Comparison of ENCODE assay signal across 17 cellular contexts in genomic region chr11:8038393-8038792, GRCh38. TPM values are rescaled to one million over a fixed set of nuclear protein-coding genes. Genes with fewer than 3 reads are reported as not detected.
DNase-seq lines count a peak whose midpoint lies in the region; ATAC-seq and TF ChIP-seq lines count a peak whose summit lies in the region.
"Had no signal": no experiment of that assay in that cellular context is flagged by ENCODE, and none has a peak within 500 bp of the region (broad histone marks: within the 10 kb centered on the region; RNA-seq: fewer than 3 reads in every experiment).

No MANE protein-coding gene starts in this region.

- no peaks in the 10 kb centered on the region for H3K27me3 ChIP-seq in neural cell (ENCODE audit: insufficient read depth, low read depth, low read length)
- H3K27me3 ChIP-seq: pancreas had no signal

- H3K9me2 ChIP-seq in neural cell (ENCODE audit: insufficient read depth, low read length): no peaks in the 10 kb centered on the region

- H3K4me1 Mint-ChIP-seq in CD14-positive monocyte: peaks cover 2% of the 10 kb centered on the region
- no peaks in the 10 kb centered on the region for H3K4me1 Mint-ChIP-seq in T-helper 2 cell treated with Interferon-gamma antibody and Interleukin-4, amounts not matched to agents 5 μg/mL and 100 μg/mL, for 36 hours (ENCODE audit: low read depth)

- peak; percentile 25 for DNase-seq in CD14-positive monocyte (ENCODE audit: low spot score)
- peak; percentile 16 for DNase-seq in NCI-H1092 treated with DMSO at 0.1 percent for 48 hours (lab: John Stamatoyannopoulos, UW)
- peak; percentile 31 for DNase-seq in cerebellum (ENCODE audit: low spot score)
- no peak for DNase-seq in NCI-H1694 treated with DMSO at 0.1 percent for 48 hours (lab: John Stamatoyannopoulos, UW)
- no peak for DNase-seq in T-helper 2 cell treated with Interferon-gamma antibody and Interleukin-4, amounts not matched to agents 5 μg/mL and 100 μg/mL, for 36 hours (ENCODE audit: low spot score)
- DNase-seq: activated effector memory CD4-positive, alpha-beta T cell treated with Interleukin-2 at 50 U/mL for 16 hours; central memory CD4-positive, alpha-beta T cell; left cardiac atrium; pancreas; Right ventricle myocardium superior; stimulated activated CD4-positive, alpha-beta T cell treated with anti-CD3 and anti-CD28 coated beads, Interleukin-4, amount 100 ng/mL, for 24 hours; stimulated activated CD8-positive, alpha-beta memory T cell treated with anti-CD3 and anti-CD28 coated beads, Interleukin-4, amount 100 ng/mL, for 48 hours had no signal

- H3K9me3 ChIP-seq in neural cell (ENCODE audit: low read length): no peaks in the 10 kb centered on the region
- H3K9me3 ChIP-seq: pancreas, thoracic aorta had no signal

- no peak overlapping the region for H3K27ac Mint-ChIP-seq in CD14-positive monocyte
- no peak overlapping the region for H3K27ac Mint-ChIP-seq in T-helper 2 cell treated with Interferon-gamma antibody and Interleukin-4, amounts not matched to agents 5 μg/mL and 100 μg/mL, for 36 hours

- peaks cover 16% of the 10 kb centered on the region for H3K79me2 ChIP-seq in neural cell (replicated peaks; ENCODE audit: insufficient read depth, low read length)

- H3K4me3 ChIP-seq in neural cell (ENCODE audit: low read length): peak overlapping the region; percentile 60
- H3K4me3 ChIP-seq: pancreas, thoracic aorta had no signal

- peak; percentile 84 for TF ChIP-seq EP300 in neural cell (conservative IDR thresholded peaks at IDR 0.05; ENCODE audit: poor library complexity, severe bottlenecking)

- H3F3A ChIP-seq in neural cell (ENCODE audit: insufficient read depth, low read length, poor library complexity, severe bottlenecking): no peaks in the 10 kb centered on the region

- intact Hi-C loops in CD14-positive monocyte (cut with micrococcal nuclease): no loop called here

- no peaks in the 10 kb centered on the region for H4K20me1 ChIP-seq in neural cell (ENCODE audit: insufficient read depth)

- peak overlapping the region; percentile 69 for H3K9ac ChIP-seq in neural cell (ENCODE audit: low read length)

- TF ChIP-seq CTCF in CD14-positive monocyte (IDR thresholded peaks at IDR 0.05) (no peak), neural cell (IDR thresholded peaks at IDR 0.05; ENCODE audit: poor library complexity, severe bottlenecking) (peak; percentile 64)

- TF ChIP-seq RAD21 in neural cell (conservative IDR thresholded peaks at IDR 0.05): peak; percentile 71

- H3K27me3 Mint-ChIP-seq in CD14-positive monocyte (ENCODE audit: low read depth in 3 of 3): peaks cover 3 to 14% (median 7%) of the 10 kb centered on the region in 3 donors
- peaks cover 5% of the 10 kb centered on the region for H3K27me3 Mint-ChIP-seq in T-helper 2 cell treated with Interferon-gamma antibody and Interleukin-4, amounts not matched to agents 5 μg/mL and 100 μg/mL, for 36 hours (ENCODE audit: low read depth)

- H3K4me3 Mint-ChIP-seq in CD14-positive monocyte: no peak overlapping the region
- H3K4me3 Mint-ChIP-seq in T-helper 2 cell treated with Interferon-gamma antibody and Interleukin-4, amounts not matched to agents 5 μg/mL and 100 μg/mL, for 36 hours: no peak overlapping the region

- ATAC-seq in HG03571 (IDR thresholded peaks at IDR 0.05; ENCODE audit: unreplicated experiment): no peak
- no peak for ATAC-seq in HG02852 (IDR thresholded peaks at IDR 0.05; ENCODE audit: unreplicated experiment)
- ATAC-seq: activated CD4-positive, CD25-positive, alpha-beta regulatory T cell treated with anti-CD3 and anti-CD28 coated beads, Interleukin-2, amount 50 U/mL, for 24 hours; left cardiac atrium had no signal

- H2AFZ ChIP-seq in neural cell (ENCODE audit: low read depth, low read length): peak overlapping the region; percentile 41

- no peaks in the 10 kb centered on the region for H3K9me3 Mint-ChIP-seq in CD14-positive monocyte
- no peaks in the 10 kb centered on the region for H3K9me3 Mint-ChIP-seq in T-helper 2 cell treated with Interferon-gamma antibody and Interleukin-4, amounts not matched to agents 5 μg/mL and 100 μg/mL, for 36 hours

- peak overlapping the region; percentile 72 for H3K4me2 ChIP-seq in neural cell (ENCODE audit: low read length)

- H3K27ac ChIP-seq in neural cell (ENCODE audit: low read length): peak overlapping the region; percentile 94
- H3K27ac ChIP-seq: pancreas, thoracic aorta had no signal

- no peaks in the 10 kb centered on the region for H3K36me3 Mint-ChIP-seq in CD14-positive monocyte
- no peaks in the 10 kb centered on the region for H3K36me3 Mint-ChIP-seq in T-helper 2 cell treated with Interferon-gamma antibody and Interleukin-4, amounts not matched to agents 5 μg/mL and 100 μg/mL, for 36 hours (ENCODE audit: low read depth)

- H3K36me3 ChIP-seq in neural cell (ENCODE audit: insufficient read depth, low read length): no peaks in the 10 kb centered on the region
- H3K36me3 ChIP-seq: pancreas, thoracic aorta had no signal

TF ChIP-seq in neural cell, 6 proteins besides CTCF, POLR2A, EP300 and RAD21:
- peak; percentile 72 for TF ChIP-seq SMC3 (conservative IDR thresholded peaks at IDR 0.05; ENCODE audit: poor library complexity)
- TF ChIP-seq TAF1 (IDR thresholded peaks at IDR 0.05; ENCODE audit: low read depth): no peak
- no peak for TF ChIP-seq EZH2 (IDR thresholded peaks at IDR 0.05; ENCODE audit: borderline replicate concordance, insufficient read depth, low read length, poor library complexity, severe bottlenecking)
- peak; percentile 64 for TF ChIP-seq MXI1 (conservative IDR thresholded peaks at IDR 0.05; ENCODE audit: poor library complexity, severe bottlenecking)
- TF ChIP-seq POLR2AphosphoS5 (IDR thresholded peaks at IDR 0.05): peak; percentile 56
- TF ChIP-seq REST (IDR thresholded peaks at IDR 0.05; ENCODE audit: borderline replicate concordance): no peak

RNA-seq across cellular contexts. Expression of gene TUB, which starts 42.6 kb away (rescaled TPM):
- polyA plus RNA-seq in CD14-positive monocyte: not detected
- total RNA-seq in cerebellum: 76.3 TPM
- 125 and 130 TPM in 2 replicates for polyA plus RNA-seq in neural cell
- polyA minus RNA-seq in neural cell: 180 and 187 TPM in 2 replicates

RNA-seq across cellular contexts. Expression of gene EIF3F, which starts 51.3 kb away (rescaled TPM):
- polyA plus RNA-seq in CD14-positive monocyte: 100 to 1,000 TPM; 179 to 243 TPM
- total RNA-seq in cerebellum: 164 TPM
- polyA plus RNA-seq in neural cell: 266 and 270 TPM in 2 replicates
- 188 and 231 TPM in 2 replicates for polyA minus RNA-seq in neural cell

Comparison
In these comparisons a context has a peak if more than half of its experiments do, and no peak if none do; other contexts are left out.
1. DNase-seq: peak in CD14-positive monocyte (single experiment), NCI-H1092 treated with DMSO at 0.1 percent for 48 hours (single experiment) and cerebellum (single experiment); none in NCI-H1694 treated with DMSO at 0.1 percent for 48 hours (single experiment) and T-helper 2 cell treated with Interferon-gamma antibody and Interleukin-4, amounts not matched to agents 5 μg/mL and 100 μg/mL, for 36 hours (single experiment).
2. RNA of gene TUB, which starts 42.6 kb away (polyA plus RNA-seq): 125 to 130 TPM in neural cell; not detected in CD14-positive monocyte; every median in the first group is over 100 times any median in the second.